1 cellular context compared by ENCODE assay signal in genomic region chr18:78672862-78673446, GRCh38.
TF ChIP-seq lines count a peak whose summit lies in the region.

No MANE protein-coding gene starts in this region.

TF ChIP-seq in HepG2, 621 proteins besides CTCF, POLR2A, EP300 and RAD21 (continued from another document):
- TF ChIP-seq, protein P1, sequence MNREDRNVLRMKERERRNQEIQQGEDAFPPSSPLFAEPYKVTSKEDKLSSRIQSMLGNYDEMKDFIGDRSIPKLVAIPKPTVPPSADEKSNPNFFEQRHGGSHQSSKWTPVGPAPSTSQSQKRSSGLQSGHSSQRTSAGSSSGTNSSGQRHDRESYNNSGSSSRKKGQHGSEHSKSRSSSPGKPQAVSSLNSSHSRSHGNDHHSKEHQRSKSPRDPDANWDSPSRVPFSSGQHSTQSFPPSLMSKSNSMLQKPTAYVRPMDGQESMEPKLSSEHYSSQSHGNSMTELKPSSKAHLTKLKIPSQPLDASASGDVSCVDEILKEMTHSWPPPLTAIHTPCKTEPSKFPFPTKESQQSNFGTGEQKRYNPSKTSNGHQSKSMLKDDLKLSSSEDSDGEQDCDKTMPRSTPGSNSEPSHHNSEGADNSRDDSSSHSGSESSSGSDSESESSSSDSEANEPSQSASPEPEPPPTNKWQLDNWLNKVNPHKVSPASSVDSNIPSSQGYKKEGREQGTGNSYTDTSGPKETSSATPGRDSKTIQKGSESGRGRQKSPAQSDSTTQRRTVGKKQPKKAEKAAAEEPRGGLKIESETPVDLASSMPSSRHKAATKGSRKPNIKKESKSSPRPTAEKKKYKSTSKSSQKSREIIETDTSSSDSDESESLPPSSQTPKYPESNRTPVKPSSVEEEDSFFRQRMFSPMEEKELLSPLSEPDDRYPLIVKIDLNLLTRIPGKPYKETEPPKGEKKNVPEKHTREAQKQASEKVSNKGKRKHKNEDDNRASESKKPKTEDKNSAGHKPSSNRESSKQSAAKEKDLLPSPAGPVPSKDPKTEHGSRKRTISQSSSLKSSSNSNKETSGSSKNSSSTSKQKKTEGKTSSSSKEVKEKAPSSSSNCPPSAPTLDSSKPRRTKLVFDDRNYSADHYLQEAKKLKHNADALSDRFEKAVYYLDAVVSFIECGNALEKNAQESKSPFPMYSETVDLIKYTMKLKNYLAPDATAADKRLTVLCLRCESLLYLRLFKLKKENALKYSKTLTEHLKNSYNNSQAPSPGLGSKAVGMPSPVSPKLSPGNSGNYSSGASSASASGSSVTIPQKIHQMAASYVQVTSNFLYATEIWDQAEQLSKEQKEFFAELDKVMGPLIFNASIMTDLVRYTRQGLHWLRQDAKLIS (CRISPR knock-in tag; IDR thresholded peaks at IDR 0.05) = no peak
- TF ChIP-seq, protein P2, sequence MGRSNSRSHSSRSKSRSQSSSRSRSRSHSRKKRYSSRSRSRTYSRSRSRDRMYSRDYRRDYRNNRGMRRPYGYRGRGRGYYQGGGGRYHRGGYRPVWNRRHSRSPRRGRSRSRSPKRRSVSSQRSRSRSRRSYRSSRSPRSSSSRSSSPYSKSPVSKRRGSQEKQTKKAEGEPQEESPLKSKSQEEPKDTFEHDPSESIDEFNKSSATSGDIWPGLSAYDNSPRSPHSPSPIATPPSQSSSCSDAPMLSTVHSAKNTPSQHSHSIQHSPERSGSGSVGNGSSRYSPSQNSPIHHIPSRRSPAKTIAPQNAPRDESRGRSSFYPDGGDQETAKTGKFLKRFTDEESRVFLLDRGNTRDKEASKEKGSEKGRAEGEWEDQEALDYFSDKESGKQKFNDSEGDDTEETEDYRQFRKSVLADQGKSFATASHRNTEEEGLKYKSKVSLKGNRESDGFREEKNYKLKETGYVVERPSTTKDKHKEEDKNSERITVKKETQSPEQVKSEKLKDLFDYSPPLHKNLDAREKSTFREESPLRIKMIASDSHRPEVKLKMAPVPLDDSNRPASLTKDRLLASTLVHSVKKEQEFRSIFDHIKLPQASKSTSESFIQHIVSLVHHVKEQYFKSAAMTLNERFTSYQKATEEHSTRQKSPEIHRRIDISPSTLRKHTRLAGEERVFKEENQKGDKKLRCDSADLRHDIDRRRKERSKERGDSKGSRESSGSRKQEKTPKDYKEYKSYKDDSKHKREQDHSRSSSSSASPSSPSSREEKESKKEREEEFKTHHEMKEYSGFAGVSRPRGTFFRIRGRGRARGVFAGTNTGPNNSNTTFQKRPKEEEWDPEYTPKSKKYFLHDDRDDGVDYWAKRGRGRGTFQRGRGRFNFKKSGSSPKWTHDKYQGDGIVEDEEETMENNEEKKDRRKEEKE (IDR thresholded peaks at IDR 0.05) = no peak
- TF ChIP-seq ZNF772 (CRISPR knock-in tag; IDR thresholded peaks at IDR 0.05) = no peak
- TF ChIP-seq ZNF879 (CRISPR knock-in tag; IDR thresholded peaks at IDR 0.05) = no peak
- TF ChIP-seq, protein P3, sequence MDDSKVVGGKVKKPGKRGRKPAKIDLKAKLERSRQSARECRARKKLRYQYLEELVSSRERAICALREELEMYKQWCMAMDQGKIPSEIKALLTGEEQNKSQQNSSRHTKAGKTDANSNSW (CRISPR knock-in tag; IDR thresholded peaks at IDR 0.05; ENCODE audit: borderline replicate concordance) = no peak
- TF ChIP-seq ZNF430 (CRISPR knock-in tag; IDR thresholded peaks at IDR 0.05) = no peak
- no peak for TF ChIP-seq ERF (CRISPR knock-in tag; IDR thresholded peaks at IDR 0.05)
- no peak for TF ChIP-seq FOXK1 (CRISPR knock-in tag; IDR thresholded peaks at IDR 0.05; ENCODE audit: borderline replicate concordance, low read depth)
- TF ChIP-seq ZNF878 (CRISPR knock-in tag; IDR thresholded peaks at IDR 0.05) = no peak
- no peak for TF ChIP-seq GLI4 (CRISPR knock-in tag; IDR thresholded peaks at IDR 0.05; ENCODE audit: borderline replicate concordance)
